Comparison of ENCODE assay signal across 20 cellular contexts in the genomic region with DNA sequence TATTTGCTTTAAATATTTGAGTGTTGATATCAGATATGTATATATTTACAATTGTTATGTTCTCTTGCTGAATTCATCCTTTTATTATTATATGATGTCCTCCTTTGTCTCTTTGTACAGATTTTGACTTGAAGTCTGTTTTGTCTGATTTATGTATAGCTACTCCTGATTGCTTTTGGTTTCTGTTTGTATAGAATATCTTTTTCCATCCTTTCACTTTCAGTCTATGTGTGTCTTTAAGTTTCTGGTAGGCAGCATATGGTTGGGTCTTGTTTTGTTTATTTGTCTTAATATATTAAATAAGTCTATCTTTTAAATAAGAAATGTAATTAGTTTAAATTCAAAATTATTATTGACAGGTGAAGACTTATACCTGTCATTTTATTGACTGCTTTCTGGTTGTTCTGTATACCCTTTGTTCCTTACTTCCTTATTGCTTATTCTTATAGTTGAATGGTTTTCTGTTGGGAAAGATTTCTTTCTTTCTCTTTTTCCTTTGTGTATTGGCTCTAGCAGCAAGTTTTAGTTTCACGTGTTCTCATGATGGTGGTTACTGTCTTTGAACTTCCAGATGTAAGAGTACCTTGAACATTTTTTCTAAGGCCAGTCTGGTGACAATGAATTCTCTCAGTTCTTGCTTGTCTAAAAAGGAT. TPM values are rescaled to one million over a fixed set of nuclear protein-coding genes. Genes with fewer than 3 reads are reported as not detected.
DNase-seq lines count a peak whose midpoint lies in the region; ATAC-seq and TF ChIP-seq lines count a peak whose summit lies in the region.
"Had no signal": no experiment of that assay in that cellular context is flagged by ENCODE, and none has a peak within 500 bp of the region (broad histone marks: within the 10 kb centered on the region; RNA-seq: fewer than 3 reads in every experiment).

No MANE protein-coding gene starts in this region.

- DNase-seq in CD8-positive, alpha-beta memory T cell, result peak in 1 of 5 donors; percentile 1
- no peak for DNase-seq in central memory CD8-positive, alpha-beta T cell (ENCODE audit: low spot score in 2 of 2)
- no peak for DNase-seq in NCI-H345 (lab: John Stamatoyannopoulos, UW)
- no peak for DNase-seq in MV-4-11 (lab: John Stamatoyannopoulos, UW)
- DNase-seq: activated effector memory CD4-positive, alpha-beta T cell treated with Interleukin-2 at 50 U/mL for 16 hours; AML-193; body of pancreas; DMS 273 treated with DMSO at 0.1 percent for 48 hours; heart right ventricle; kidney; MG63; NCI-H82; occipital lobe; stimulated activated naive CD4-positive, alpha-beta T cell; T-cell had no signal

- peaks cover 6 to 10% (median 8%) of the 10 kb centered on the region in 5 donors for H3K9me3 Mint-ChIP-seq in CD8-positive, alpha-beta memory T cell
- peaks cover 6% of the 10 kb centered on the region for H3K9me3 Mint-ChIP-seq in central memory CD8-positive, alpha-beta T cell

- H3K27me3 Mint-ChIP-seq in CD8-positive, alpha-beta memory T cell, result no peaks in the 10 kb centered on the region
- no peaks in the 10 kb centered on the region for H3K27me3 Mint-ChIP-seq in central memory CD8-positive, alpha-beta T cell
- H3K27me3 Mint-ChIP-seq: T-cell had no signal

- POLR2A ChIA-PET in CD8-positive, alpha-beta memory T cell (lab: Charles Lee), result no interaction called here

- peaks cover 8% of the 10 kb centered on the region for H3K36me3 ChIP-seq in CD8-positive, alpha-beta memory T cell (ENCODE audit: insufficient read depth, low read length)

- CTCF ChIA-PET in CD8-positive, alpha-beta memory T cell (lab: Charles Lee), result no interaction called here

- H3K4me1 ChIP-seq in CD8-positive, alpha-beta memory T cell (ENCODE audit: insufficient read depth, low read length), result peaks cover 5% of the 10 kb centered on the region
- H3K4me1 ChIP-seq: body of pancreas, heart right ventricle had no signal

- no peaks in the 10 kb centered on the region for H3K9me3 ChIP-seq in CD8-positive, alpha-beta memory T cell (ENCODE audit: low read length)
- H3K9me3 ChIP-seq: body of pancreas, heart right ventricle, MG63 had no signal

- H3K36me3 Mint-ChIP-seq in CD8-positive, alpha-beta memory T cell, result peaks cover 16 to 30% (median 27%) of the 10 kb centered on the region in 3 donors
- H3K36me3 Mint-ChIP-seq in central memory CD8-positive, alpha-beta T cell (ENCODE audit: insufficient read depth), result peaks cover 6% of the 10 kb centered on the region

- no peaks in the 10 kb centered on the region for H3K27me3 ChIP-seq in CD8-positive, alpha-beta memory T cell (ENCODE audit: insufficient read depth, low read length, poor library complexity, severe bottlenecking)
- H3K27me3 ChIP-seq: body of pancreas, heart right ventricle, MG63 had no signal

- no peak overlapping the region for H3K4me3 ChIP-seq in CD8-positive, alpha-beta memory T cell (ENCODE audit: low read length)
- H3K4me3 ChIP-seq: body of pancreas, heart right ventricle, MG63 had no signal

- H3K4me1 Mint-ChIP-seq in CD8-positive, alpha-beta memory T cell, result peaks cover 12 to 27% (median 18%) of the 10 kb centered on the region in 3 donors
- peaks cover 20% of the 10 kb centered on the region for H3K4me1 Mint-ChIP-seq in central memory CD8-positive, alpha-beta T cell

- H3K27ac ChIP-seq in CD8-positive, alpha-beta memory T cell (ENCODE audit: low read depth, low read length), result no peak overlapping the region
- H3K27ac ChIP-seq: body of pancreas, heart right ventricle had no signal

- peak; percentile 69 for ATAC-seq in GM18870 (IDR thresholded peaks at IDR 0.05; ENCODE audit: unreplicated experiment)
- ATAC-seq in HG03558 (IDR thresholded peaks at IDR 0.05; ENCODE audit: extremely low read depth, unreplicated experiment), result peak; percentile 49
- ATAC-seq in central memory CD8-positive, alpha-beta T cell (replicated peaks; ENCODE audit: extremely low read depth, poor library complexity, severe bottlenecking), result no peak
- ATAC-seq in SK-N-SH treated with all-trans-retinoic acid at 6 μM for 48 hours, result no peak
- no peak for ATAC-seq in GM19324 (IDR thresholded peaks at IDR 0.05; ENCODE audit: low FRiP score, unreplicated experiment)
- ATAC-seq: body of pancreas, heart right ventricle, T-cell had no signal

- peak overlapping the region in 2 of 8 donors; percentile 1 to 10 for H3K27ac Mint-ChIP-seq in CD8-positive, alpha-beta memory T cell
- peak overlapping the region; percentile 9 for H3K27ac Mint-ChIP-seq in central memory CD8-positive, alpha-beta T cell (ENCODE audit: low read depth)
- H3K27ac Mint-ChIP-seq: mesothelial cell of epicardium had no signal

- H3K4me3 Mint-ChIP-seq in CD8-positive, alpha-beta memory T cell, result peak overlapping the region in 4 of 7 donors; percentile 6 to 49 (median 20)
- no peak overlapping the region for H3K4me3 Mint-ChIP-seq in central memory CD8-positive, alpha-beta T cell
- H3K4me3 Mint-ChIP-seq: mesothelial cell of epicardium had no signal

TF ChIP-seq in SK-N-SH treated with all-trans-retinoic acid at 6 μM for 48 hours, 23 proteins besides CTCF, POLR2A, EP300 and RAD21:
- TF ChIP-seq SNAI2 (CRISPR knock-in tag; IDR thresholded peaks at IDR 0.05) (no peak), TOX (CRISPR knock-in tag; IDR thresholded peaks at IDR 0.05; ENCODE audit: borderline replicate concordance) (no peak), BACH2 (CRISPR knock-in tag; IDR thresholded peaks at IDR 0.05; ENCODE audit: borderline replicate concordance) (no peak), RARB (CRISPR knock-in tag; IDR thresholded peaks at IDR 0.05) (no peak), OSR1 (CRISPR knock-in tag; IDR thresholded peaks at IDR 0.05) (no peak)

RNA-seq across cellular contexts. Expression of gene RAB28, which starts 31.1 kb away (rescaled TPM):
- total RNA-seq in CD8-positive, alpha-beta memory T cell, result 10 to 100 TPM; 16.5 to 17.3 TPM
- 19.5 TPM for polyA plus RNA-seq in CD8-positive, alpha-beta memory T cell

Comparison
In these comparisons a context has a peak if more than half of its experiments do, and no peak if none do; other contexts are left out.
1. ATAC-seq: peak in GM18870 (single experiment) and HG03558 (single experiment); none in central memory CD8-positive, alpha-beta T cell (single experiment), SK-N-SH treated with all-trans-retinoic acid at 6 μM for 48 hours (single experiment) and GM19324 (single experiment).